In genomic region chr6:49549691-49550412, GRCh38 we compare ENCODE assay signal across 10 cellular contexts. TPM values are rescaled to one million over a fixed set of nuclear protein-coding genes. Genes with fewer than 3 reads are reported as not detected.
DNase-seq lines count a peak whose midpoint lies in the region; ATAC-seq, FAIRE-seq and TF ChIP-seq lines count a peak whose summit lies in the region.
"Had no signal": no experiment of that assay in that cellular context is flagged by ENCODE, and none has a peak within 500 bp of the region (broad histone marks: within the 10 kb centered on the region; RNA-seq: fewer than 3 reads in every experiment).

No MANE protein-coding gene starts in this region.

- no peak for TF ChIP-seq POLR2A in HepG2 (IDR thresholded peaks at IDR 0.05; ENCODE audit: insufficient read depth in 1 of 2, low read depth in 2 of 2, low read length in 2 of 2)

- H3K27ac ChIP-seq in liver (ENCODE audit: low read depth in 1 of 2, low read length in 2 of 2) (no peak overlapping the region), HepG2 (ENCODE audit: extremely low read length, insufficient read depth, low read length) (no peak overlapping the region), dorsolateral prefrontal cortex (no peak overlapping the region)

- WGBS in liver = 52% methylated on average over 16 of the region's 16 CpGs
- WGBS in HepG2 (ENCODE audit: low lambda C conversion rate) = 80% methylated on average over 15 of the region's 16 CpGs

- no peak overlapping the region for H2AFZ ChIP-seq in HepG2 (ENCODE audit: low read length)

- intact Hi-C loops in HepG2 (cut with micrococcal nuclease; ENCODE audit: unreplicated experiment) = no loop called here
- intact Hi-C loops in dorsolateral prefrontal cortex (cut with DNase I) = no loop called here

- H3K36me3 ChIP-seq in liver (ENCODE audit: control insufficient read depth in 4 of 4, insufficient read depth in 3 of 4, low read depth in 1 of 4, low read length in 3 of 4) = no peaks in the 10 kb centered on the region
- no peaks in the 10 kb centered on the region for H3K36me3 ChIP-seq in HepG2 (replicated peaks in 1 of 2; ENCODE audit: control insufficient read depth in 1 of 2, insufficient read depth in 2 of 2, low read length in 2 of 2)

- TF ChIP-seq EP300 in HepG2 (IDR thresholded peaks at IDR 0.05; ENCODE audit: low read depth in 2 of 2, low read length in 2 of 2) (no peak), HepG2 (CRISPR knock-in tag; IDR thresholded peaks at IDR 0.05; ENCODE audit: borderline replicate concordance) (no peak)

- no peak overlapping the region for H3K4me2 ChIP-seq in HepG2 (ENCODE audit: low read depth, low read length)

- BruUV-seq in HepG2 (replicated peaks; lab: Mats Ljungman, UMichigan) = no TSS peak

- H3K4me3 ChIP-seq in liver (ENCODE audit: low read depth in 1 of 3, low read length in 3 of 3) (peak overlapping the region; percentile 7 to 72 (median 55)), HepG2 (replicated peaks in 1 of 3; ENCODE audit: insufficient read depth in 1 of 3, low read depth in 2 of 3, low read length in 3 of 3) (no peak overlapping the region), dorsolateral prefrontal cortex (peak overlapping the region in 48 of 59 donors; percentile 18 to 72 (median 52))

- no peak overlapping the region for H3K27ac Mint-ChIP-seq in naive B cell

- DNase-seq in HepG2 (ENCODE audit: low spot score) (no peak), dorsolateral prefrontal cortex (no peak), naive B cell (no peak), occipital lobe (lab: John Stamatoyannopoulos, UW) (no peak), NCI-H510A treated with DMSO at 0.1 percent for 48 hours (lab: John Stamatoyannopoulos, UW) (no peak), NCI-H1436 (lab: John Stamatoyannopoulos, UW) (no peak), NOMO-1 treated with DMSO at 0.1 percent for 48 hours (lab: John Stamatoyannopoulos, UW; ENCODE audit: unreplicated experiment) (no peak)

- POLR2A ChIA-PET in HepG2 (lab: Yijun Ruan, JAX) = no interaction called here

- H3K4me3 Mint-ChIP-seq in naive B cell = peak overlapping the region in 7 of 8 donors; percentile 74 to 91 (median 83)

- H3K9me3 ChIP-seq in liver (ENCODE audit: control insufficient read depth in 4 of 4, low read length in 3 of 4) (no peaks in the 10 kb centered on the region), HepG2 (ENCODE audit: low read length) (no peaks in the 10 kb centered on the region)

- H4K20me1 ChIP-seq in HepG2 (ENCODE audit: insufficient read depth, low read length) = no peaks in the 10 kb centered on the region

- H3K36me3 Mint-ChIP-seq in naive B cell = peaks cover 0 to 7% of the 10 kb centered on the region in 2 donors

- H3K9me3 Mint-ChIP-seq in naive B cell = peaks cover 0 to 2% (median 0%) of the 10 kb centered on the region in 7 donors

- H3K79me2 ChIP-seq in HepG2 (ENCODE audit: insufficient read depth, low read length) = no peaks in the 10 kb centered on the region

- H3K9ac ChIP-seq in liver (ENCODE audit: low read depth in 1 of 2, low read length in 2 of 2) (no peak overlapping the region), HepG2 (ENCODE audit: insufficient read depth, low read depth, low read length) (no peak overlapping the region)

- peaks cover 16 to 21% (median 20%) of the 10 kb centered on the region in 3 donors for H3K4me1 Mint-ChIP-seq in naive B cell

- TF ChIP-seq RAD21 in liver (IDR thresholded peaks at IDR 0.05) = no peak
- TF ChIP-seq RAD21 in HepG2 (CRISPR knock-in tag; IDR thresholded peaks at IDR 0.05) = no peak

- TF ChIP-seq CTCF in liver (IDR thresholded peaks at IDR 0.05; ENCODE audit: low read depth, low read length, missing input control) (no peak), HepG2 (CRISPR knock-in tag; IDR thresholded peaks at IDR 0.05) (no peak), dorsolateral prefrontal cortex (IDR thresholded peaks at IDR 0.05 in 54 of 56, conservative IDR thresholded peaks at IDR 0.05 in 2 of 56; ENCODE audit: low read depth in 1 of 56, partially characterized antibody in 56 of 56) (no peak)

- H3K27me3 Mint-ChIP-seq in naive B cell = peaks cover 25 to 58% (median 37%) of the 10 kb centered on the region in 3 donors

- H3K4me1 ChIP-seq in liver (ENCODE audit: control insufficient read depth in 4 of 4, insufficient read depth in 4 of 4, low read length in 3 of 4) = peaks cover 4 to 23% (median 15%) of the 10 kb centered on the region in 4 donors
- peaks cover 26% of the 10 kb centered on the region for H3K4me1 ChIP-seq in HepG2 (ENCODE audit: insufficient read depth, low read length)

- CTCF ChIA-PET in HepG2 (lab: Yijun Ruan, JAX; ENCODE audit: low intra/inter-chr PET ratio, low total read pairs) = no interaction called here

- in situ Hi-C loops in HepG2 (cut with HindIII; ENCODE audit: extremely low pct_ligation_motif_present, low pct_unique_long_range_greater_than_20kb) = no loop called here

- no peaks in the 10 kb centered on the region for H3K27me3 ChIP-seq in liver (ENCODE audit: control insufficient read depth in 4 of 4, insufficient read depth in 4 of 4, low read length in 3 of 4)
- peaks cover 4 to 22% of the 10 kb centered on the region in 2 experiments; a peak in 4 of 5 replicates for H3K27me3 ChIP-seq in HepG2 (ENCODE audit: control insufficient read depth in 1 of 2, insufficient read depth in 2 of 2, low read length in 2 of 2)
- H3K27me3 ChIP-seq in dorsolateral prefrontal cortex = peaks cover 0 to 49% (median 33%) of the 10 kb centered on the region in 45 donors

- ATAC-seq in HepG2 (no peak), naive B cell (ENCODE audit: low read depth in 2 of 2) (no peak)

- FAIRE-seq in HepG2 (lab: Jason Lieb, UNC) = no peak
- FAIRE-seq: frontal cortex had no signal

TF ChIP-seq in liver, 16 proteins besides CTCF, POLR2A, EP300 and RAD21 (continues in another document):
- no peak for TF ChIP-seq FOXA1 (IDR thresholded peaks at IDR 0.05)

TF ChIP-seq in HepG2, 621 proteins besides CTCF, POLR2A, EP300 and RAD21:
- no peak for TF ChIP-seq ARNT (IDR thresholded peaks at IDR 0.05)
TF ChIP-seq in HepG2: peak in this region for 0.

RNA-seq across cellular contexts. Expression of gene C6orf141, which starts 0.6 kb away (rescaled TPM):
- under 1 TPM; 0.14 to 0.84 TPM for total RNA-seq in liver
- polyA plus RNA-seq in liver = under 1 TPM; 0.33 to 0.43 TPM
- total RNA-seq in HepG2 (2016; rRNA removed; fragmentation: Illumina TruSeq; extraction: Trizol) = not detected in 2 replicates
- total RNA-seq in HepG2 (2016; cell fraction: cytosol; rRNA removed; fragmentation: Illumina TruSeq; extraction: Trizol; ENCODE audit: low read depth) = not detected in 2 replicates
- total RNA-seq in HepG2 (2016; cell fraction: insoluble cytoplasmic fraction; rRNA removed; fragmentation: Illumina TruSeq; extraction: Trizol) = not detected in 2 replicates
- not detected in 2 replicates for total RNA-seq in HepG2 (2016; cell fraction: membrane; rRNA removed; fragmentation: Illumina TruSeq; extraction: Trizol)
- total RNA-seq in HepG2 (2016; cell fraction: nucleus; rRNA removed; fragmentation: Illumina TruSeq; extraction: Trizol) = not detected in 2 replicates
- polyA plus RNA-seq in HepG2 (2011; rRNA removed) = 0.07 and 0.12 TPM in 2 replicates
- not detected in 2 replicates for polyA plus RNA-seq in HepG2 (2011; cell fraction: cytosol; rRNA removed)
- 0.29 TPM in 1 of 2 replicates, not detected in the other for polyA plus RNA-seq in HepG2 (2011; cell fraction: nucleus; rRNA removed)
- not detected in 2 replicates for polyA plus RNA-seq in HepG2 (2012)
- polyA plus RNA-seq in HepG2 (2016; cell fraction: cytosol; fragmentation: Illumina TruSeq; extraction: Trizol; ENCODE audit: low read depth) = not detected in 2 replicates
- polyA plus RNA-seq in HepG2 (2016; cell fraction: insoluble cytoplasmic fraction; fragmentation: Illumina TruSeq; extraction: Trizol; ENCODE audit: low read depth) = not detected in 2 replicates
- polyA plus RNA-seq in HepG2 (2016; cell fraction: membrane; fragmentation: Illumina TruSeq; extraction: Trizol; ENCODE audit: low read depth) = not detected in 2 replicates
- polyA plus RNA-seq in HepG2 (2016; cell fraction: nucleus; fragmentation: Illumina TruSeq; extraction: Trizol; ENCODE audit: insufficient read depth, low read depth) = not detected in 2 replicates
- polyA minus RNA-seq in HepG2 (2011; rRNA and poly(A)+ RNA removed; ENCODE audit: low replicate concordance) = not detected in 2 replicates
- not detected in 2 replicates for polyA minus RNA-seq in HepG2 (2011; cell fraction: cytosol; rRNA and poly(A)+ RNA removed)
- not detected in 2 replicates for polyA minus RNA-seq in HepG2 (2011; cell fraction: nucleus; rRNA and poly(A)+ RNA removed)
- 1 to 10 TPM in 32 of 120 experiments, under 1 TPM in 32, not detected in 56; 0.28 to 6.1 (median 1.0) TPM for total RNA-seq in dorsolateral prefrontal cortex
- polyA plus RNA-seq in naive B cell (ENCODE audit: low read depth in 6 of 6) = not detected
- 1.2 TPM for total RNA-seq in occipital lobe

RNA-seq across cellular contexts. Expression of gene GLYATL3, which starts 50.1 kb away (rescaled TPM):
- not detected for total RNA-seq in liver
- polyA plus RNA-seq in liver = under 1 TPM in 1 of 2 donors, not detected in 1; 0.09 TPM
- total RNA-seq in HepG2 (2016; rRNA removed; fragmentation: Illumina TruSeq; extraction: Trizol) = not detected in 2 replicates
- not detected in 2 replicates for total RNA-seq in HepG2 (2016; cell fraction: cytosol; rRNA removed; fragmentation: Illumina TruSeq; extraction: Trizol; ENCODE audit: low read depth)
- total RNA-seq in HepG2 (2016; cell fraction: insoluble cytoplasmic fraction; rRNA removed; fragmentation: Illumina TruSeq; extraction: Trizol) = not detected in 2 replicates
- not detected in 2 replicates for total RNA-seq in HepG2 (2016; cell fraction: membrane; rRNA removed; fragmentation: Illumina TruSeq; extraction: Trizol)
- not detected in 2 replicates for total RNA-seq in HepG2 (2016; cell fraction: nucleus; rRNA removed; fragmentation: Illumina TruSeq; extraction: Trizol)
- polyA plus RNA-seq in HepG2 (2011; rRNA removed) = 0.05 TPM in 1 of 2 replicates, not detected in the other
- polyA plus RNA-seq in HepG2 (2011; cell fraction: cytosol; rRNA removed) = not detected in 2 replicates
- not detected in 2 replicates for polyA plus RNA-seq in HepG2 (2011; cell fraction: nucleus; rRNA removed)
- not detected in 2 replicates for polyA plus RNA-seq in HepG2 (2012)
- not detected in 2 replicates for polyA plus RNA-seq in HepG2 (2016; cell fraction: cytosol; fragmentation: Illumina TruSeq; extraction: Trizol; ENCODE audit: low read depth)
- polyA plus RNA-seq in HepG2 (2016; cell fraction: insoluble cytoplasmic fraction; fragmentation: Illumina TruSeq; extraction: Trizol; ENCODE audit: low read depth) = not detected in 2 replicates
- polyA plus RNA-seq in HepG2 (2016; cell fraction: membrane; fragmentation: Illumina TruSeq; extraction: Trizol; ENCODE audit: low read depth) = not detected in 2 replicates
- polyA plus RNA-seq in HepG2 (2016; cell fraction: nucleus; fragmentation: Illumina TruSeq; extraction: Trizol; ENCODE audit: insufficient read depth, low read depth) = not detected in 2 replicates
- polyA minus RNA-seq in HepG2 (2011; rRNA and poly(A)+ RNA removed; ENCODE audit: low replicate concordance) = not detected in 2 replicates
- not detected in 2 replicates for polyA minus RNA-seq in HepG2 (2011; cell fraction: cytosol; rRNA and poly(A)+ RNA removed)
- not detected in 2 replicates for polyA minus RNA-seq in HepG2 (2011; cell fraction: nucleus; rRNA and poly(A)+ RNA removed)
- not detected for total RNA-seq in dorsolateral prefrontal cortex
- not detected for polyA plus RNA-seq in naive B cell (ENCODE audit: low read depth in 6 of 6)
- not detected for total RNA-seq in occipital lobe
- total RNA-seq: frontal cortex, M059J had no signal

Comparison
In these comparisons a context has a peak if more than half of its experiments do, and no peak if none do; other contexts are left out.
1. H3K4me3 ChIP-seq: peak in liver (3 of 3) and dorsolateral prefrontal cortex (48 of 59); none in HepG2 (0 of 3).